Comparison of ENCODE assay signal across 10 cellular contexts in the genomic region with DNA sequence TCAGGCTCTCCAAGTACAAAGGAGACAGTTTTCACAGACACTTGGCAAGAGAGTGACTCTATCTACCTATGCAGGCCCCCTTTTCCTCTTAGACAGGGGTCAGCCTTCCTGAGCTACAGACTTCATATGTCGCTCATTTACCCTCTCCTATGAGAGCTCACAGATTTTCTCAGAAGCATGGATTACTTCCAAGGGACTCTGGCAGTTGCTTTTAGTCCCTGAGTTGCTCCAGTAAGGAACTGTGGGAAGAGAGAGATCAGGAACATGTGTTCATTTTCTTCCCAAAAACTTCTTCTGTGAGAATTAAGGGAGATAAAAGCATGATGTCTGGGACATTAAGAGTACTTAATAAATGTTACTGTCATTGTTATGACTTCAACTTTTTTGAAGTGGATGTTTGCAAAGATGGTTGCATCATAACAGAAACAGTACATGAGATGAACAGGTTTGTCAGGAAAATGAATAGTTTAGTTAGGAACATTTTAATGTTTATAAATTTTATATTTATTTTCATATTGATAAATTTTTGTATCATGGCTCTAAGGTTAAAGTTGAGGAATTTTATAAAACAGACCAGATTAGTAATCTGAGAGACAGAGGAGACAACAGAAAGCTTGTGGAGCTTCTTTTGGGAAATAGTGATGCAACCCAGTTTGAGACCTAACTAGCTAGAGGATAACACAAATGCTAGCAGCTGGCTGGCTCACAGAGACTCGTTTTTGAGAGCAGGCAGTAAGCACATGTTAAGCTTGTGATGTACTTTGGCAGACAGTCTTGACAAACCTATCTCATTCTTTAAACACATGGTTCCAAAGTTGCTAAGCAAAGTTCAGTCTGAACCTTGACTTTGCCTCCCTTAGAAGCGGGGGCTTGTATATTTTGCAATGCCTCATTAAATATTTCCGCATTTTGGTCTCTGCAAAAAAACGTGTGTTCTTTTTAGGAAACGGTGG. TPM values are rescaled to one million over a fixed set of nuclear protein-coding genes. Genes with fewer than 3 reads are reported as not detected.
DNase-seq lines count a peak whose midpoint lies in the region; ATAC-seq, FAIRE-seq and TF ChIP-seq lines count a peak whose summit lies in the region.
"Had no signal": no experiment of that assay in that cellular context is flagged by ENCODE, and none has a peak within 500 bp of the region (broad histone marks: within the 10 kb centered on the region; RNA-seq: fewer than 3 reads in every experiment).

No MANE protein-coding gene starts in this region.

- no peak for TF ChIP-seq CTCF in fibroblast of pulmonary artery (IDR thresholded peaks at IDR 0.05; ENCODE audit: low read length, missing control alignments)
- no peak for TF ChIP-seq CTCF in nephron (IDR thresholded peaks at IDR 0.05; ENCODE audit: unreplicated experiment in 3 of 3)
- TF ChIP-seq CTCF in PC-9 (conservative IDR thresholded peaks at IDR 0.05): no peak
- no peak for TF ChIP-seq CTCF in thyroid gland (IDR thresholded peaks at IDR 0.05)

- no peak for FAIRE-seq in small intestine (lab: Jason Lieb, UNC)

- no peaks in the 10 kb centered on the region for H3K4me1 ChIP-seq in small intestine (ENCODE audit: control insufficient read depth in 2 of 2, insufficient read depth in 1 of 2, low read depth in 1 of 2, low read length in 1 of 2)
- H3K4me1 ChIP-seq in PC-9 (replicated peaks; ENCODE audit: insufficient read depth): peaks cover 9% of the 10 kb centered on the region; the same call in 1 of the 2 replicates
- H3K4me1 ChIP-seq in thyroid gland: no peaks in the 10 kb centered on the region

- no TSS peak for BruUV-seq in PC-9 (replicated peaks; lab: Mats Ljungman, UMichigan)

- no peaks in the 10 kb centered on the region for H3K9me3 Mint-ChIP-seq in nephron
- H3K9me3 Mint-ChIP-seq: activated T-cell treated with anti-CD3 and anti-CD28 coated beads, Interleukin-2, amount 50 U/mL, for 72 hours had no signal

- H3K4me2 ChIP-seq in PC-9: no peak overlapping the region

- H3K4me3 ChIP-seq in fibroblast of pulmonary artery (replicated peaks; ENCODE audit: low read depth, low read length) (no peak overlapping the region), small intestine (ENCODE audit: low read depth in 1 of 2, low read length in 2 of 2) (no peak overlapping the region), PC-9 (no peak overlapping the region), thyroid gland (replicated peaks in 1 of 3) (no peak overlapping the region)
- H3K4me3 ChIP-seq: coronary artery had no signal

- no peak overlapping the region; the same call in 1 of the 2 replicates for H2AFZ ChIP-seq in PC-9

- H3K27me3 Mint-ChIP-seq in nephron (ENCODE audit: low read depth): peaks cover 3% of the 10 kb centered on the region

- no peaks in the 10 kb centered on the region for H3K79me2 ChIP-seq in PC-9 (ENCODE audit: low read depth)

- H3K9me3 ChIP-seq in small intestine (ENCODE audit: control insufficient read depth, low read depth): no peaks in the 10 kb centered on the region
- no peaks in the 10 kb centered on the region for H3K9me3 ChIP-seq in PC-9 (ENCODE audit: insufficient read depth, low read depth)
- no peaks in the 10 kb centered on the region for H3K9me3 ChIP-seq in thyroid gland

- intact Hi-C loops in PC-9 (cut with micrococcal nuclease; ENCODE audit: unreplicated experiment): no loop called here
- intact Hi-C loops in thyroid gland (cut with DNase I): no loop called here

- POLR2A ChIA-PET in PC-9 (lab: Charles Lee; ENCODE audit: unreplicated experiment): no interaction called here

- peaks cover 17% of the 10 kb centered on the region for H3K4me1 Mint-ChIP-seq in nephron

- no peaks in the 10 kb centered on the region for H3K36me3 Mint-ChIP-seq in nephron (ENCODE audit: low read depth)

- 55 to 59% (median 59%) methylated on average over 6 of the region's 6 CpGs for WGBS in small intestine, 3 donors
- 73 to 74% methylated on average over 6 of the region's 6 CpGs for WGBS in thyroid gland, 2 donors

- ATAC-seq in GM21717 (IDR thresholded peaks at IDR 0.05; ENCODE audit: unreplicated experiment): no peak
- ATAC-seq: activated T-cell treated with anti-CD3 and anti-CD28 coated beads, Interleukin-2, amount 50 U/mL, for 72 hours had no signal

- no peaks in the 10 kb centered on the region for H3F3A ChIP-seq in PC-9 (ENCODE audit: insufficient read depth, low read depth)

- H3K27ac ChIP-seq in small intestine (ENCODE audit: low read depth in 1 of 2, low read length in 1 of 2) (no peak overlapping the region), PC-9 (no peak overlapping the region), thyroid gland (no peak overlapping the region)

- no peak overlapping the region for H3K4me3 Mint-ChIP-seq in nephron
- H3K4me3 Mint-ChIP-seq: activated T-cell treated with anti-CD3 and anti-CD28 coated beads, Interleukin-2, amount 50 U/mL, for 72 hours had no signal

- no peaks in the 10 kb centered on the region for H3K9me2 ChIP-seq in PC-9 (ENCODE audit: insufficient read depth)

- no peaks in the 10 kb centered on the region for H4K20me1 ChIP-seq in PC-9 (ENCODE audit: insufficient read depth)

- H3K27me3 ChIP-seq in small intestine (ENCODE audit: control insufficient read depth in 2 of 2, insufficient read depth in 2 of 2, low read length in 2 of 2) (no peaks in the 10 kb centered on the region), PC-9 (ENCODE audit: insufficient read depth, low read depth) (no peaks in the 10 kb centered on the region), thyroid gland (no peaks in the 10 kb centered on the region)

- CTCF ChIA-PET in PC-9 (lab: Charles Lee): interaction anchor here (0.6 kb wide), 1 partner anchor 158 kb away, joined by 3 read pairs; no protein-coding TSS in a partner anchor

- H3K27ac Mint-ChIP-seq in nephron: peak overlapping the region in 2 of 3 experiments; percentile 64 to 69
- H3K27ac Mint-ChIP-seq: activated T-cell treated with anti-CD3 and anti-CD28 coated beads, Interleukin-2, amount 50 U/mL, for 72 hours had no signal

- TF ChIP-seq POLR2A in thyroid gland (IDR thresholded peaks at IDR 0.05): no peak

- H3K36me3 ChIP-seq in small intestine (ENCODE audit: control insufficient read depth in 2 of 2, insufficient read depth in 2 of 2, low read length in 2 of 2) (no peaks in the 10 kb centered on the region), PC-9 (ENCODE audit: low read depth) (no peaks in the 10 kb centered on the region), thyroid gland (no peaks in the 10 kb centered on the region)

- DNase-seq in AG20443 (ENCODE audit: low spot score) (peak; percentile 41), NOMO-1 (lab: John Stamatoyannopoulos, UW; ENCODE audit: unreplicated experiment in 2 of 2) (peak; percentile 51 to 78), fibroblast of pulmonary artery (ENCODE audit: low read depth) (peak; percentile 52), small intestine (no peak), PC-9 (no peak), thyroid gland (no peak)
- DNase-seq: activated T-cell treated with anti-CD3 and anti-CD28 coated beads, Interleukin-2, amount 50 U/mL, for 72 hours had no signal

RNA-seq across cellular contexts. Expression of a gene that starts 21.7 kb away (rescaled TPM):
- 100 to 1,000 TPM in 2 of 3 donors, 10 to 100 TPM in 1; 73.8 to 156 (median 120) TPM for polyA plus RNA-seq in small intestine
- total RNA-seq in PC-9 (2021) (83.5 and 89.5 TPM in 2 replicates), thyroid gland (100 to 1,000 TPM; 120 to 140 (median 133) TPM)

Comparison
In these comparisons a context has a peak if more than half of its experiments do, and no peak if none do; other contexts are left out.
1. DNase-seq: peak in AG20443 (single experiment), NOMO-1 (2 of 2) and fibroblast of pulmonary artery (single experiment); none in small intestine (single experiment), PC-9 (0 of 2) and thyroid gland (0 of 2).